Comparison of ENCODE assay signal across 9 cellular contexts in the genomic region with DNA sequence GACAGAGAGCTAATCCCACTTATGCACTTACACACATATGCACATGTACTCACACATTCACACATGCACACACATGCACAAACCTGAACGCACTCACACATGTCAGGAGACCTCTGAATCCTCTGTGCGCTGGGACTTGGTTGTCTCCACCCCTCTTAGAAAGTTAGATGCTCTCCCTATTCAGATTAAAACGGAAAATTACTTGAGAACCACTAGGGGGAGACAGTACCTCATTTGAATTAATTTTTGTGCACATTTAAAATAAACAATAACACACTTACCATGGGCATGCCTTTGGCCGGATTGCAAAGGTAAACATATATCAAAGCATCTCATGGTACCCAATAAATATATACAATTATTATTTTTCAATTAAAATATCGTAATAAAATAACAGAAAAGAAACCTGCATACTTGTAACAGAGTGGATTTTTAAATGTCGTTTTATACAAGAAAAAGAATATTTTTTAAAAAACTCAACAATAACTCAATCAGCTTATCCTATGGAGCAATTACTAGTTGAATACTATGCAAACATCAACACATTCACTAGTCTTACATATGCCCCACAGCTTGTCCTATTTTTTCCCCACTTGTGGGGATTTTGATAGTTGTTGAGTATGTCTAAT. TPM values are rescaled to one million over a fixed set of nuclear protein-coding genes. Genes with fewer than 3 reads are reported as not detected.
A peak's percentile ranks its signal among the peaks of the same experiment; 100 is the strongest.
DNase-seq lines count a peak whose midpoint lies in the region; ATAC-seq and TF ChIP-seq lines count a peak whose summit lies in the region.
"Had no signal": no experiment of that assay in that cellular context is flagged by ENCODE, and none has a peak within 500 bp of the region (broad histone marks: within the 10 kb centered on the region; RNA-seq: fewer than 3 reads in every experiment).

No MANE protein-coding gene starts in this region.

- in situ Hi-C loops in G401 (cut with HindIII; ENCODE audit: low sequenced_read_pairs), result loop anchor here (25.0 kb wide), 1 partner anchor 116 kb away; no protein-coding TSS in a partner anchor

- H3K36me3 Mint-ChIP-seq in CD4-positive, alpha-beta T cell (ENCODE audit: low read depth), result no peaks in the 10 kb centered on the region
- H3K36me3 Mint-ChIP-seq in activated naive CD4-positive, alpha-beta T cell treated with anti-CD3 and anti-CD28 coated beads, Interleukin-2, amount 10 ng/mL, durations not matched to agents 7 days and 5 days, result no peaks in the 10 kb centered on the region
- H3K36me3 Mint-ChIP-seq: IgD-negative memory B cell had no signal

- H3K4me1 ChIP-seq in HEK293 (ENCODE audit: control insufficient read depth, insufficient read depth, low read length), result no peaks in the 10 kb centered on the region

- H3K36me3 ChIP-seq in HEK293 (ENCODE audit: control insufficient read depth in 2 of 2, insufficient read depth in 1 of 2, low read length in 2 of 2), result no peaks in the 10 kb centered on the region; a peak in 1 of 3 replicates

- H3K27ac ChIP-seq in CD4-positive, alpha-beta T cell (ENCODE audit: low read depth, low read length), result no peak overlapping the region
- no peak overlapping the region for H3K27ac ChIP-seq in HEK293 (ENCODE audit: extremely low read depth, low read depth, low read length)

- CTCF ChIA-PET in CD4-positive, alpha-beta T cell (lab: Charles Lee), result interaction anchor here (0.6 kb wide), 1 partner anchor 851 kb away, joined by 3 read pairs; no protein-coding TSS in a partner anchor
- CTCF ChIA-PET in HEK293 (lab: Yijun Ruan, JAX), result interaction anchor here (0.6 to 4.0 kb wide), 18 partner anchors 8 to 401 kb away, joined by 3 to 28 read pairs (median 4); partner anchors contain the start of gene LILRB4
- CTCF ChIA-PET in activated naive CD4-positive, alpha-beta T cell treated with anti-CD3 and anti-CD28 coated beads, Interleukin-2, amount 10 ng/mL, durations not matched to agents 7 days and 5 days (lab: Charles Lee), result interaction anchor here (0.7 to 5.1 kb wide), 14 partner anchors 11 to 844 kb away, joined by 3 to 31 read pairs (median 3); no protein-coding TSS in a partner anchor

- ATAC-seq in CD4-positive, alpha-beta T cell (ENCODE audit: poor library complexity), result no peak

- intact Hi-C loops in CD4-positive, alpha-beta T cell (cut with DNase I, micrococcal nuclease), result loop anchor here in 1 of 2 experiments (10.0 kb wide), 1 partner anchor 852 kb away; no protein-coding TSS in a partner anchor

- H3K4me3 Mint-ChIP-seq in CD4-positive, alpha-beta T cell, result no peak overlapping the region
- H3K4me3 Mint-ChIP-seq in activated naive CD4-positive, alpha-beta T cell treated with anti-CD3 and anti-CD28 coated beads, Interleukin-2, amount 10 ng/mL, durations not matched to agents 7 days and 5 days, result no peak overlapping the region
- H3K4me3 Mint-ChIP-seq: IgD-negative memory B cell had no signal

- DNase-seq in CD4-positive, alpha-beta T cell, result no peak
- DNase-seq in SHP77 treated with DMSO at 0.1 percent for 48 hours (lab: John Stamatoyannopoulos, UW), result peak; percentile 26
- peak; percentile 24 for DNase-seq in hepatic stellate cell (ENCODE audit: low spot score)
- no peak for DNase-seq in activated naive CD4-positive, alpha-beta T cell treated with anti-CD3 and anti-CD28 coated beads, Interleukin-2, amount 10 ng/mL, durations not matched to agents 7 days and 5 days
- no peak for DNase-seq in mesenteric fat pad (ENCODE audit: low spot score)
- no peak for DNase-seq in NCI-H1417 treated with DMSO at 0.1 percent for 48 hours (lab: John Stamatoyannopoulos, UW)
- DNase-seq in G401 (ENCODE audit: low spot score), result no peak

- no peak overlapping the region for H3K4me3 ChIP-seq in HEK293 (ENCODE audit: low read depth, low read length)

- H3K27me3 Mint-ChIP-seq in CD4-positive, alpha-beta T cell, result peaks cover 34% of the 10 kb centered on the region
- H3K27me3 Mint-ChIP-seq in activated naive CD4-positive, alpha-beta T cell treated with anti-CD3 and anti-CD28 coated beads, Interleukin-2, amount 10 ng/mL, durations not matched to agents 7 days and 5 days, result peaks cover 22% of the 10 kb centered on the region

- peaks cover 8% of the 10 kb centered on the region for H3K27me3 ChIP-seq in CD4-positive, alpha-beta T cell (ENCODE audit: control insufficient read depth, insufficient read depth, low read length)

- H3K4me1 Mint-ChIP-seq in CD4-positive, alpha-beta T cell (ENCODE audit: low read depth), result no peaks in the 10 kb centered on the region
- no peaks in the 10 kb centered on the region for H3K4me1 Mint-ChIP-seq in activated naive CD4-positive, alpha-beta T cell treated with anti-CD3 and anti-CD28 coated beads, Interleukin-2, amount 10 ng/mL, durations not matched to agents 7 days and 5 days

- POLR2A ChIA-PET in CD4-positive, alpha-beta T cell (lab: Charles Lee), result no interaction called here
- POLR2A ChIA-PET in HEK293 (lab: Yijun Ruan, JAX), result interaction anchor here (0.6 kb wide), 1 partner anchor 464 kb away, joined by 3 read pairs; the partner anchor contains the start of gene PPP1R12C

- no peak overlapping the region for H3K27ac Mint-ChIP-seq in CD4-positive, alpha-beta T cell
- H3K27ac Mint-ChIP-seq in activated naive CD4-positive, alpha-beta T cell treated with anti-CD3 and anti-CD28 coated beads, Interleukin-2, amount 10 ng/mL, durations not matched to agents 7 days and 5 days, result no peak overlapping the region
- H3K27ac Mint-ChIP-seq: IgD-negative memory B cell had no signal

- H3K9me3 Mint-ChIP-seq in CD4-positive, alpha-beta T cell, result no peaks in the 10 kb centered on the region
- H3K9me3 Mint-ChIP-seq in activated naive CD4-positive, alpha-beta T cell treated with anti-CD3 and anti-CD28 coated beads, Interleukin-2, amount 10 ng/mL, durations not matched to agents 7 days and 5 days, result no peaks in the 10 kb centered on the region
- H3K9me3 Mint-ChIP-seq: IgD-negative memory B cell had no signal

- H3K9me3 ChIP-seq in CD4-positive, alpha-beta T cell (ENCODE audit: control insufficient read depth, low read length), result no peaks in the 10 kb centered on the region
- H3K9me3 ChIP-seq in HEK293 (ENCODE audit: control insufficient read depth, insufficient read depth, low read depth, low read length), result no peaks in the 10 kb centered on the region

- TF ChIP-seq CTCF in CD4-positive, alpha-beta T cell (IDR thresholded peaks at IDR 0.05), result peak; percentile 68
- no peak for TF ChIP-seq CTCF in HEK293 (tag by site-specific recombination; IDR thresholded peaks at IDR 0.05)

TF ChIP-seq in HEK293, 187 proteins besides CTCF, POLR2A, EP300 and RAD21:
- TF ChIP-seq ZNF654 (tag by site-specific recombination; IDR thresholded peaks at IDR 0.05; ENCODE audit: low read depth) (peak; percentile 34), ZNF174 (tag by site-specific recombination; IDR thresholded peaks at IDR 0.05) (no peak)
- TF ChIP-seq, protein P1, sequence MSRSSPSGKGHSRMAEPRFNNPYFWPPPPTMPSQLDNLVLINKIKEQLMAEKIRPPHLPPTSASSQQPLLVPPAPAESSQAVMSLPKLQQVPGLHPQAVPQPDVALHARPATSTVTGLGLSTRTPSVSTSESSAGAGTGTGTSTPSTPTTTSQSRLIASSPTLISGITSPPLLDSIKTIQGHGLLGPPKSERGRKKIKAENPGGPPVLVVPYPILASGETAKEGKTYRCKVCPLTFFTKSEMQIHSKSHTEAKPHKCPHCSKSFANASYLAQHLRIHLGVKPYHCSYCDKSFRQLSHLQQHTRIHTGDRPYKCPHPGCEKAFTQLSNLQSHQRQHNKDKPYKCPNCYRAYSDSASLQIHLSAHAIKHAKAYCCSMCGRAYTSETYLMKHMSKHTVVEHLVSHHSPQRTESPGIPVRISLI (tag by site-specific recombination; IDR thresholded peaks at IDR 0.05), result no peak
TF ChIP-seq in HEK293: peak in this region for 1.

RNA-seq across cellular contexts. Expression of gene LILRB4, which starts 9.5 kb away (rescaled TPM):
- total RNA-seq in CD4-positive, alpha-beta T cell, result under 1 TPM; 0.22 to 0.60 TPM
- total RNA-seq in mesenteric fat pad, result 14.2 TPM
- total RNA-seq in G401 (2014; rRNA removed; shearing (Covaris generic)), result not detected in 2 replicates

RNA-seq across cellular contexts. Expression of gene LILRB1, which starts 23.0 kb away (rescaled TPM):
- total RNA-seq in CD4-positive, alpha-beta T cell, result under 1 TPM; 0.22 to 0.38 TPM
- 10.5 TPM for total RNA-seq in mesenteric fat pad
- not detected in 2 replicates for total RNA-seq in G401 (2014; rRNA removed; shearing (Covaris generic))

RNA-seq across cellular contexts. Expression of gene LILRA1, which starts 59.9 kb away (rescaled TPM):
- total RNA-seq in CD4-positive, alpha-beta T cell, result under 1 TPM; 0.27 to 0.36 TPM
- total RNA-seq in mesenteric fat pad, result 3.7 TPM
- total RNA-seq in G401 (2014; rRNA removed; shearing (Covaris generic)), result not detected in 2 replicates

Comparison
In these comparisons a context has a peak if more than half of its experiments do, and no peak if none do; other contexts are left out.
1. DNase-seq: peak in SHP77 treated with DMSO at 0.1 percent for 48 hours (single experiment) and hepatic stellate cell (single experiment); none in CD4-positive, alpha-beta T cell (0 of 10), activated naive CD4-positive, alpha-beta T cell treated with anti-CD3 and anti-CD28 coated beads, Interleukin-2, amount 10 ng/mL, durations not matched to agents 7 days and 5 days (single experiment), mesenteric fat pad (single experiment), NCI-H1417 treated with DMSO at 0.1 percent for 48 hours (single experiment) and G401 (single experiment).